In genomic region chr6:112268628-112269027, GRCh38 we compare ENCODE assay signal across 20 cellular contexts. TPM values are rescaled to one million over a fixed set of nuclear protein-coding genes. Genes with fewer than 3 reads are reported as not detected.
DNase-seq lines count a peak whose midpoint lies in the region; ATAC-seq and TF ChIP-seq lines count a peak whose summit lies in the region.
"Had no signal": no experiment of that assay in that cellular context is flagged by ENCODE, and none has a peak within 500 bp of the region (broad histone marks: within the 10 kb centered on the region; RNA-seq: fewer than 3 reads in every experiment).

No MANE protein-coding gene starts in this region.

- ATAC-seq in GM21381 (IDR thresholded peaks at IDR 0.05; ENCODE audit: unreplicated experiment) (no peak), HG02840 (IDR thresholded peaks at IDR 0.05; ENCODE audit: low FRiP score, unreplicated experiment) (no peak)
- ATAC-seq: activated CD8-positive, alpha-beta T cell treated with anti-CD3 and anti-CD28 coated beads, Interleukin-2, amount 10 ng/mL, durations not matched to agents 7 days and 5 days; natural killer cell; stimulated activated naive CD8-positive, alpha-beta T cell treated with anti-CD3 and anti-CD28 coated beads, Interleukin-15, Interleukin-2, amounts not matched to agents 100 U/mL and 50 U/mL, for 24 hours had no signal

- H3K9ac ChIP-seq in BLaER1 treated with 17β-estradiol and CSF1 and Interleukin-3, amounts not matched to agents 10 nM and 100 nM = no peak overlapping the region
- H3K9ac ChIP-seq in fibroblast of lung (ENCODE audit: insufficient read depth, low read length) = no peak overlapping the region
- H3K9ac ChIP-seq in smooth muscle cell (ENCODE audit: low read depth) = no peak overlapping the region

- no peak overlapping the region for H3K4me3 ChIP-seq in BLaER1 treated with 17β-estradiol and CSF1 and Interleukin-3, amounts not matched to agents 10 nM and 100 nM
- no peak overlapping the region for H3K4me3 ChIP-seq in fibroblast of lung (replicated peaks in 1 of 4; ENCODE audit: control extremely low read depth in 1 of 4, insufficient read depth in 1 of 4, low read depth in 3 of 4, low read length in 4 of 4)
- H3K4me3 ChIP-seq in smooth muscle cell = no peak overlapping the region
- H3K4me3 ChIP-seq: vagina had no signal

- no peak overlapping the region for H3K27ac ChIP-seq in BLaER1 treated with 17β-estradiol and CSF1 and Interleukin-3, amounts not matched to agents 10 nM and 100 nM
- no peak overlapping the region for H3K27ac ChIP-seq in fibroblast of lung (ENCODE audit: insufficient read depth, low read length)
- H3K27ac ChIP-seq in smooth muscle cell (ENCODE audit: low read depth) = peak overlapping the region; percentile 21
- H3K27ac ChIP-seq: C4-2B, vagina had no signal

- no peaks in the 10 kb centered on the region for H3K79me2 ChIP-seq in fibroblast of lung (ENCODE audit: control insufficient read depth, insufficient read depth, low read length)
- H3K79me2 ChIP-seq in smooth muscle cell (ENCODE audit: low read depth) = no peaks in the 10 kb centered on the region

- peaks cover 13 to 45% (median 37%) of the 10 kb centered on the region in 10 experiments for H3K4me1 ChIP-seq in BLaER1 treated with 17β-estradiol and CSF1 and Interleukin-3, amounts not matched to agents 10 nM and 100 nM
- H3K4me1 ChIP-seq in fibroblast of lung (ENCODE audit: control insufficient read depth, extremely low read depth, insufficient read depth, low read length) (no peaks in the 10 kb centered on the region), smooth muscle cell (ENCODE audit: low read depth) (peaks cover 5% of the 10 kb centered on the region)

- no peak for TF ChIP-seq CTCF in fibroblast of lung (conservative IDR thresholded peaks at IDR 0.05 in 1 of 2, IDR thresholded peaks at IDR 0.05 in 1 of 2; ENCODE audit: low read depth in 1 of 2, low read length in 2 of 2)
- no peak for TF ChIP-seq CTCF in smooth muscle cell (IDR thresholded peaks at IDR 0.05; ENCODE audit: borderline replicate concordance, insufficient read depth, poor library complexity, severe bottlenecking)

- DNase-seq in fibroblast of lung (ENCODE audit: low read depth in 2 of 2) = no peak
- peak; percentile 13 to 14 for DNase-seq in lung microvascular endothelial cell (ENCODE audit: low read depth in 2 of 2)
- DNase-seq in smooth muscle cell (lab: John Stamatoyannopoulos, UW; ENCODE audit: unreplicated experiment) = no peak
- DNase-seq in Ammon's horn (ENCODE audit: low spot score) = no peak
- no peak for DNase-seq in glomerular visceral epithelial cell (ENCODE audit: extremely low spot score)
- DNase-seq: activated CD4-positive, CD25-positive, alpha-beta regulatory T cell treated with anti-CD3 and anti-CD28 coated beads, Interleukin-2, amount 50 U/mL, for 72 hours; activated CD8-positive, alpha-beta T cell treated with anti-CD3 and anti-CD28 coated beads, Interleukin-2, amount 10 ng/mL, durations not matched to agents 7 days and 5 days; activated naive CD4-positive, alpha-beta T cell treated with anti-CD3 and anti-CD28 coated beads for 36 hours; activated T-cell treated with anti-CD3 and anti-CD28 coated beads, Interleukin-2, amount 50 U/mL, for 24 hours; effector memory CD4-positive, alpha-beta T cell; natural killer cell; NCI-H526; stimulated activated CD4-positive, alpha-beta T cell treated with anti-CD3 and anti-CD28 coated beads, Interleukin-4, amount 100 ng/mL, for 1 hour; stimulated activated naive CD8-positive, alpha-beta T cell treated with anti-CD3 and anti-CD28 coated beads, Interleukin-15, Interleukin-2, amounts not matched to agents 100 U/mL and 50 U/mL, for 24 hours had no signal

- H3K9me3 ChIP-seq in BLaER1 treated with 17β-estradiol and CSF1 and Interleukin-3, amounts not matched to agents 10 nM and 100 nM (replicated peaks in 1 of 11) = peaks cover 0 to 4% (median 0%) of the 10 kb centered on the region in 11 experiments; a peak in 2 of 22 replicates
- no peaks in the 10 kb centered on the region for H3K9me3 ChIP-seq in fibroblast of lung (ENCODE audit: control insufficient read depth, insufficient read depth, low read depth, low read length)
- no peaks in the 10 kb centered on the region for H3K9me3 ChIP-seq in smooth muscle cell (replicated peaks; ENCODE audit: low read depth)
- H3K9me3 ChIP-seq: vagina had no signal

- no peaks in the 10 kb centered on the region for H3F3A ChIP-seq in smooth muscle cell (ENCODE audit: low read depth)

- H4K20me1 ChIP-seq in BLaER1 treated with 17β-estradiol and CSF1 and Interleukin-3, amounts not matched to agents 10 nM and 100 nM = no peaks in the 10 kb centered on the region
- no peaks in the 10 kb centered on the region for H4K20me1 ChIP-seq in fibroblast of lung (ENCODE audit: control insufficient read depth, extremely low read depth, insufficient read depth, low read length)
- H4K20me1 ChIP-seq in smooth muscle cell (ENCODE audit: low read depth) = no peaks in the 10 kb centered on the region

- H3K27me3 ChIP-seq in BLaER1 treated with 17β-estradiol and CSF1 and Interleukin-3, amounts not matched to agents 10 nM and 100 nM = no peaks in the 10 kb centered on the region
- H3K27me3 ChIP-seq in fibroblast of lung (ENCODE audit: control insufficient read depth, insufficient read depth, low read length) (no peaks in the 10 kb centered on the region), smooth muscle cell (ENCODE audit: low read depth) (no peaks in the 10 kb centered on the region)
- H3K27me3 ChIP-seq: vagina had no signal

- H3K4me2 ChIP-seq in BLaER1 treated with 17β-estradiol and CSF1 and Interleukin-3, amounts not matched to agents 10 nM and 100 nM = peak overlapping the region in 7 of 11 experiments; percentile 4 to 74 (median 61); a peak in 9 of 22 replicates
- peak overlapping the region; percentile 27 for H3K4me2 ChIP-seq in fibroblast of lung (ENCODE audit: extremely low read depth, insufficient read depth, low read length)
- H3K4me2 ChIP-seq in smooth muscle cell = no peak overlapping the region

- 49% methylated on average over 2 of the region's 2 CpGs for WGBS in smooth muscle cell (ENCODE audit: low lambda C conversion rate)

- H2AFZ ChIP-seq in fibroblast of lung (ENCODE audit: low read length) = no peak overlapping the region
- H2AFZ ChIP-seq in smooth muscle cell (ENCODE audit: low read depth) = peak overlapping the region; percentile 70

- no peaks in the 10 kb centered on the region for H3K36me3 ChIP-seq in BLaER1 treated with 17β-estradiol and CSF1 and Interleukin-3, amounts not matched to agents 10 nM and 100 nM
- H3K36me3 ChIP-seq in fibroblast of lung (ENCODE audit: control insufficient read depth, insufficient read depth, low read length) = no peaks in the 10 kb centered on the region
- no peaks in the 10 kb centered on the region for H3K36me3 ChIP-seq in smooth muscle cell (ENCODE audit: low read depth)
- H3K36me3 ChIP-seq: vagina had no signal

RNA-seq across cellular contexts. Expression of gene LAMA4, which starts 14.3 kb away (rescaled TPM):
- total RNA-seq in fibroblast of lung = 494 and 636 TPM in 2 replicates
- 183 and 662 TPM in 2 replicates for polyA plus RNA-seq in fibroblast of lung
- 153 and 500 TPM in 2 replicates for polyA plus RNA-seq in fibroblast of lung (2012)
- polyA minus RNA-seq in fibroblast of lung (ENCODE audit: low replicate concordance) = 336 and 720 TPM in 2 replicates
- 456 and 465 TPM in 2 replicates for total RNA-seq in lung microvascular endothelial cell
- 25.6 and 29.4 TPM in 2 replicates for total RNA-seq in smooth muscle cell
- 7.3 and 9.1 TPM in 2 replicates for polyA plus RNA-seq in smooth muscle cell
- total RNA-seq: activated CD8-positive, alpha-beta T cell treated with anti-CD3 and anti-CD28 coated beads, Interleukin-2, amount 10 ng/mL, durations not matched to agents 7 days and 5 days; activated naive CD4-positive, alpha-beta T cell treated with anti-CD3 and anti-CD28 coated beads for 36 hours; natural killer cell had no signal
- polyA plus RNA-seq: IgD-negative memory B cell had no signal

Comparison
In these comparisons a context has a peak if more than half of its experiments do, and no peak if none do; other contexts are left out.
1. DNase-seq: peak in lung microvascular endothelial cell (2 of 2); none in fibroblast of lung (0 of 2), smooth muscle cell (single experiment), Ammon's horn (single experiment) and glomerular visceral epithelial cell (single experiment).
2. RNA of gene LAMA4, which starts 14.3 kb away (total RNA-seq): 494 to 636 TPM in fibroblast of lung and 456 to 465 TPM in lung microvascular endothelial cell; 25.6 to 29.4 TPM in smooth muscle cell; every median in the first group is over 10 times any median in the second.